17 cellular contexts compared by ENCODE assay signal in the genomic region with DNA sequence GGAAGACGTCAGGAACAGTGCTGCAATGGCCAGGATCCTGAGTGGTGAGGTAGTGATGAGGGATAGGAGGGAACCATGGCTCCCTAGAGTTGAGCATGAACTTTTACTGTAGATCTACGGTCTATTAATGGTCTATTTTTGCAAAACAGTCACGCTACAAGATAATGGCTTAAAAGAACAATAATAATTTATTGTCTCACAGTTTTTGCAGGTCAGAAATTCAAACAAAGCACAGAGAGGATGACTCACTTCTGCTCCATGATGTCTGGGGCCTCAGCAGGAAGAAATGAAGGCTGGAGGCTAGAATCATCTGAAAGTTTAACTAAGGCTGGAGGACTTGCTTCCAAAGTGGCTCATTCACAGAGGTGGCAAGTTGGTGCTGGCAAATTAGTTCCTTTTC.
DNase-seq lines count a peak whose midpoint lies in the region; FAIRE-seq and TF ChIP-seq lines count a peak whose summit lies in the region.
"Had no signal": no experiment of that assay in that cellular context is flagged by ENCODE, and none has a peak within 500 bp of the region (broad histone marks: within the 10 kb centered on the region; RNA-seq: fewer than 3 reads in every experiment).

No MANE protein-coding gene starts in this region.

- H3K27me3 Mint-ChIP-seq in astrocyte (ENCODE audit: low read depth, unreplicated experiment), result no peaks in the 10 kb centered on the region
- H3K27me3 Mint-ChIP-seq: CD4-positive, CD25-positive, alpha-beta regulatory T cell had no signal

- H3K36me3 Mint-ChIP-seq in astrocyte (ENCODE audit: low read depth, unreplicated experiment), result no peaks in the 10 kb centered on the region
- H3K36me3 Mint-ChIP-seq: CD4-positive, CD25-positive, alpha-beta regulatory T cell had no signal

- H3K79me2 ChIP-seq in GM23248 (ENCODE audit: insufficient read depth) (no peaks in the 10 kb centered on the region), astrocyte (ENCODE audit: insufficient read depth, low read length) (no peaks in the 10 kb centered on the region), smooth muscle cell (ENCODE audit: low read depth) (no peaks in the 10 kb centered on the region)

- H3K4me3 ChIP-seq in GM23248 (no peak overlapping the region), astrocyte (ENCODE audit: insufficient read depth, low read depth, low read length) (no peak overlapping the region), fibroblast of pulmonary artery (replicated peaks; ENCODE audit: low read depth, low read length) (no peak overlapping the region), smooth muscle cell (no peak overlapping the region), Peyer's patch (no peak overlapping the region)
- H3K4me3 ChIP-seq: MG63, PC-9 had no signal

- peak overlapping the region; percentile 79 for H3K27ac Mint-ChIP-seq in astrocyte (ENCODE audit: unreplicated experiment)
- H3K27ac Mint-ChIP-seq: CD4-positive, CD25-positive, alpha-beta regulatory T cell had no signal

- H3K9ac ChIP-seq in GM23248 (no peak overlapping the region), astrocyte (ENCODE audit: low read length) (peak overlapping the region; percentile 17), smooth muscle cell (ENCODE audit: low read depth) (peak overlapping the region; percentile 43)

- 21 to 24% methylated on average over 3 of the region's 3 CpGs for WGBS in GM23248 (ENCODE audit: low coverage in 1 of 2, low lambda C conversion rate in 2 of 2, missing lambda C conversion rate in 2 of 2), 2 experiments
- 62% methylated on average over 3 of the region's 3 CpGs for WGBS in smooth muscle cell (ENCODE audit: low lambda C conversion rate)

- TF ChIP-seq CTCF in astrocyte (IDR thresholded peaks at IDR 0.05; ENCODE audit: insufficient read depth, low read depth, low read length) (no peak), fibroblast of pulmonary artery (IDR thresholded peaks at IDR 0.05; ENCODE audit: low read length, missing control alignments) (no peak), smooth muscle cell (IDR thresholded peaks at IDR 0.05; ENCODE audit: borderline replicate concordance, insufficient read depth, poor library complexity, severe bottlenecking) (no peak), Peyer's patch (IDR thresholded peaks at IDR 0.05) (no peak)

- H3K4me1 ChIP-seq in GM23248 (ENCODE audit: insufficient read depth) (peaks cover 16% of the 10 kb centered on the region), astrocyte (ENCODE audit: insufficient read depth, low read length) (peaks cover 18% of the 10 kb centered on the region), smooth muscle cell (ENCODE audit: low read depth) (no peaks in the 10 kb centered on the region), Peyer's patch (no peaks in the 10 kb centered on the region)

- H3K36me3 ChIP-seq in GM23248 (ENCODE audit: low read depth), result no peaks in the 10 kb centered on the region
- no peaks in the 10 kb centered on the region for H3K36me3 ChIP-seq in astrocyte (ENCODE audit: insufficient read depth, low read length)
- no peaks in the 10 kb centered on the region for H3K36me3 ChIP-seq in smooth muscle cell (ENCODE audit: low read depth)
- no peaks in the 10 kb centered on the region for H3K36me3 ChIP-seq in Peyer's patch
- H3K36me3 ChIP-seq: MG63 had no signal

- no peaks in the 10 kb centered on the region for H3K9me2 ChIP-seq in GM23248 (ENCODE audit: insufficient read depth)

- H3K27me3 ChIP-seq in GM23248 (replicated peaks; ENCODE audit: insufficient read depth), result no peaks in the 10 kb centered on the region
- H3K27me3 ChIP-seq in astrocyte (ENCODE audit: insufficient read depth, low read length), result no peaks in the 10 kb centered on the region
- no peaks in the 10 kb centered on the region for H3K27me3 ChIP-seq in smooth muscle cell (ENCODE audit: low read depth)
- H3K27me3 ChIP-seq in Peyer's patch, result no peaks in the 10 kb centered on the region
- H3K27me3 ChIP-seq: MG63 had no signal

- H4K20me1 ChIP-seq in GM23248 (ENCODE audit: insufficient read depth) (no peaks in the 10 kb centered on the region), astrocyte (ENCODE audit: insufficient read depth, low read length) (no peaks in the 10 kb centered on the region), smooth muscle cell (ENCODE audit: low read depth) (no peaks in the 10 kb centered on the region)

- H3K9me3 ChIP-seq in GM23248 (ENCODE audit: low read depth) (no peaks in the 10 kb centered on the region), astrocyte (ENCODE audit: insufficient read depth, low read depth, low read length) (no peaks in the 10 kb centered on the region), smooth muscle cell (replicated peaks; ENCODE audit: low read depth) (no peaks in the 10 kb centered on the region), Peyer's patch (no peaks in the 10 kb centered on the region)
- H3K9me3 ChIP-seq: MG63 had no signal

- DNase-seq in GM23248 (peak; percentile 39), astrocyte (ENCODE audit: low read depth) (peak; percentile 43), fibroblast of pulmonary artery (ENCODE audit: low read depth) (peak; percentile 29), smooth muscle cell (lab: John Stamatoyannopoulos, UW; ENCODE audit: unreplicated experiment) (no peak), HT-29 (ENCODE audit: low spot score) (no peak), NCI-H1930 (lab: John Stamatoyannopoulos, UW) (no peak), Peyer's patch (no peak)
- DNase-seq: CD4-positive, CD25-positive, alpha-beta regulatory T cell; GF-D8; Kasumi-1; MG63; NCI-H1417; NCI-H1694 treated with DMSO at 0.1 percent for 48 hours; NCI-H446; NCI-H526; PC-9; T-helper 1 cell had no signal

- no peak overlapping the region for H3K4me2 ChIP-seq in GM23248 (ENCODE audit: unreplicated experiment)
- H3K4me2 ChIP-seq in astrocyte (ENCODE audit: low read length), result peak overlapping the region; percentile 6
- H3K4me2 ChIP-seq in smooth muscle cell, result no peak overlapping the region
- H3K4me2 ChIP-seq: PC-9 had no signal

- H3K4me3 Mint-ChIP-seq in astrocyte (ENCODE audit: unreplicated experiment), result no peak overlapping the region
- H3K4me3 Mint-ChIP-seq: CD4-positive, CD25-positive, alpha-beta regulatory T cell had no signal

- in situ Hi-C loops in GM23248 (cut with MboI), result no loop called here

- no peak for TF ChIP-seq POLR2A in Peyer's patch (IDR thresholded peaks at IDR 0.05)

- peaks cover 7% of the 10 kb centered on the region for H3K9me3 Mint-ChIP-seq in astrocyte (ENCODE audit: unreplicated experiment)

- H2AFZ ChIP-seq in GM23248, result peak overlapping the region; percentile 42; the same call in 1 of the 2 replicates
- peak overlapping the region; percentile 46 for H2AFZ ChIP-seq in astrocyte (ENCODE audit: low read depth, low read length)
- H2AFZ ChIP-seq in smooth muscle cell (ENCODE audit: low read depth), result no peak overlapping the region
- H2AFZ ChIP-seq: PC-9 had no signal

- H3K4me1 Mint-ChIP-seq in astrocyte (ENCODE audit: low read depth, unreplicated experiment), result peaks cover 17% of the 10 kb centered on the region
- H3K4me1 Mint-ChIP-seq: CD4-positive, CD25-positive, alpha-beta regulatory T cell had no signal

- no peak for FAIRE-seq in astrocyte (lab: Jason Lieb, UNC)

- H3F3A ChIP-seq in GM23248 (ENCODE audit: insufficient read depth), result peaks cover 7% of the 10 kb centered on the region; the same call in 1 of the 2 replicates
- H3F3A ChIP-seq in smooth muscle cell (ENCODE audit: low read depth), result peaks cover 6% of the 10 kb centered on the region

- H3K27ac ChIP-seq in GM23248, result peak overlapping the region; percentile 40
- peak overlapping the region; percentile 87 for H3K27ac ChIP-seq in astrocyte (ENCODE audit: low read depth, low read length)
- peak overlapping the region; percentile 97 for H3K27ac ChIP-seq in smooth muscle cell (ENCODE audit: low read depth)
- no peak overlapping the region for H3K27ac ChIP-seq in Peyer's patch
- H3K27ac ChIP-seq: PC-9 had no signal

Comparison
In these comparisons a context has a peak if more than half of its experiments do, and no peak if none do; other contexts are left out.
1. DNase-seq: peak in GM23248 (single experiment), astrocyte (single experiment) and fibroblast of pulmonary artery (single experiment); none in smooth muscle cell (single experiment), HT-29 (single experiment), NCI-H1930 (0 of 2) and Peyer's patch (0 of 3).
2. H3K27ac ChIP-seq: peak in GM23248 (single experiment), astrocyte (single experiment) and smooth muscle cell (single experiment); none in Peyer's patch (0 of 4).